ENCODE assay signal across 8 cellular contexts in the genomic region with DNA sequence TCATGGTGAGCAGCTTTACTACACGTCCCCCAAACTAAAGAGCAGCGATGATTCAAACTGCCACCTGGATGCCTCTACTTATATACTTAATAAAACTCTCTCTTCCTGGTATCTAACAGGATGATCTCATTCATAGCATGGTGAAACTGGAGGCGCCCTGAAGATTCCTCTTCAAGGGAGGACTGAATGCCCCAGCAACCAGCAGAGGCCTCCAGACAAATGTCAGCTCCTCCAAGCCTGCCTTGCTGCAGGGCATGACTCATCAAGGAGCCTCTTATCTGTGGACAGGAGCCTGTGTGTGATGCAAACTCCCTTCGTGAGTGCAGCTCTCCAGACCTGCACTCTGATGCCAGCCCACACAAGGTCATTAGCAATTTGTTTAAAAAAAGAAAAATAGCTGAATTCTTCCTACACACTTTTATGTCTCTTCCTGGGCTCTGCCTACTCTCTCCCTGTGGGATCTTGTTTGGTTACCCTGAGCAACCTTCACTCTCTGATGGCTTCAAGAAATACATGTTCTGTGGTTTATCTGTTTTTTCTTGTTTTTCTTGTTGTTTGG. TPM values are rescaled to one million over a fixed set of nuclear protein-coding genes. Genes with fewer than 3 reads are reported as not detected.
A peak's percentile ranks its signal among the peaks of the same experiment; 100 is the strongest.
DNase-seq lines count a peak whose midpoint lies in the region; ATAC-seq lines count a peak whose summit lies in the region.

No MANE protein-coding gene starts in this region.

- DNase-seq in CMK (ENCODE audit: low read depth) (peak; percentile 35), M059J (ENCODE audit: low read depth) (peak; percentile 98), foreskin melanocyte (peak; percentile 58), RPMI8226 (no peak)
- DNase-seq in activated CD4-positive, alpha-beta T cell treated with anti-CD3 and anti-CD28 coated beads, Interleukin-2, amount 50 U/mL, for 1 hour = peak; percentile 3
- DNase-seq in stimulated activated CD4-positive, alpha-beta T cell treated with anti-CD3 and anti-CD28 coated beads, Interleukin-1b, Interleukin-23, amount 100 ng/mL, for 48 hours = peak; percentile 58

- no peak for ATAC-seq in GM19395 (IDR thresholded peaks at IDR 0.05; ENCODE audit: unreplicated experiment)
- ATAC-seq in HG02852 (IDR thresholded peaks at IDR 0.05; ENCODE audit: unreplicated experiment) = no peak

RNA-seq across cellular contexts. Expression of a gene that starts 30.2 kb away (rescaled TPM):
- total RNA-seq in M059J (2014; rRNA removed; shearing (Covaris generic)) = 0.10 TPM in 1 of 2 replicates, not detected in the other
